Comparison of ENCODE assay signal across 1 cellular context in the genomic region with DNA sequence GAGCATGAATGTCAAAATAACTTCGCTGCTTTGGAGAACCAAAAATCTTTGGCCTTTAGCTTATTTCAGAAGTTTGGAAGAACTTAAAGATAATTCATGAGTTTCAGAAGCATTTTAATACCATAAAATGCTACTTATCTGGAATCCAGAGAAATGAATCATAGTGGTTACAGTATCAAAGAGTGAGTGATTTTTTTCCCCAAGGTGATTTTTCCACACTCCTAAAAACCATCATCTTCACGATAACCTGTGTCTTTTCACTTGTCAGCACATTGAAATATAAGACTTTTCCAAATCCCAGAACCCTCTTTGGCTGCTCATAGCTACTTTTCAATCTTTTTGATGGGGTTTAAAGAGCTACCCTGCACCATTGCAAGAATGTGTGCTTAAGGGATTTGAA.
TF ChIP-seq lines count a peak whose summit lies in the region.

No MANE protein-coding gene starts in this region.

TF ChIP-seq in SK-N-SH, 30 proteins besides CTCF, POLR2A, EP300 and RAD21 (continued from another document):
- TF ChIP-seq JUND (IDR thresholded peaks at IDR 0.05) (peak; percentile 63), TEAD4 (IDR thresholded peaks at IDR 0.05; ENCODE audit: borderline replicate concordance, insufficient read depth) (0 out of 2 replicates have a peak, but pooled peaks have one; percentile 28), TAF1 (IDR thresholded peaks at IDR 0.05; ENCODE audit: borderline replicate concordance, low read depth, low read length) (no peak), USF1 (IDR thresholded peaks at IDR 0.05; ENCODE audit: borderline replicate concordance, low read depth) (no peak)
